ENCODE assay signal across 8 cellular contexts in the genomic region with DNA sequence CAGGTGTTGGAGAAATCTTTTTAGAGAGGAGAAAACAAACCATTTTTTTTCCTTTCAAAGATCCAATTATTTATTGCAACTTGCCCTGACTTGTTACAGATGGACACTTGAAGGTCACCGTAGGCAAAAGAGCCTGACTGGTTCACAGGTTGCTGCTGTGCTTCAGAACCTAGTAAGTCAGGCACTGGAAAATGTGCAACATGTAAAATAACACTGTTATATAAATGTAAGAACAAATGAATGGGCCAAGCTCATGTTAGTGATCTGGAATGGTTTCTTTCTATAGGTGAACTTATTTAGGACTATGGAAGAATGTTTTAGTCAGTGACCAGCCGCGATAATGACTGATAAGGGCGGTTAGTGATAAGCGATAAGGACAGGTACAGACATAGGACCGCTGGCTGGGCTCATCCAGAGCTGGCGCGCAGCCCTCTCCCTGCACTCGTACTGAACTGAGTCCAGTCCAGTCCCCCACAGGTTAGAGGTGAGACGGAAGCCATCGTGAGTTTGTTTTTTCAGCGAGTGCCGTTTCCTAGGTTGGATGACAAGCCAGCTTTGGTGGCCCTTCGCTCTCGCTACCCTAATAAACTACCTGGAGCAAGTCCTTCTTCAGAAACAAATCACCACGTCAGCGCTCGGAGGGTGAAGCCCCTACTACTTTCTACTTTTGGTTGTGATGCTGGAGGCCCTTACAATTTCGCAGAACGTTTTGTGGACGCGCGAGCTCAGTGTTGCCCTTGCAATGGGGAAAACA.
DNase-seq lines count a peak whose midpoint lies in the region; TF ChIP-seq lines count a peak whose summit lies in the region.

No MANE protein-coding gene starts in this region.

- TF ChIP-seq CTCF in HEK293 (tag by site-specific recombination; IDR thresholded peaks at IDR 0.05) (no peak), right atrium auricular region (IDR thresholded peaks at IDR 0.05) (no peak)

- peak; percentile 36 for DNase-seq in NCI-H1436 (lab: John Stamatoyannopoulos, UW)
- no peak for DNase-seq in NCI-H1436 treated with DMSO at 0.1 percent for 48 hours (lab: John Stamatoyannopoulos, UW)
- peak; percentile 63 for DNase-seq in NCI-H1105 treated with DMSO at 0.1 percent for 48 hours (lab: John Stamatoyannopoulos, UW)
- DNase-seq in activated effector memory CD4-positive, alpha-beta T cell treated with Interleukin-2 at 50 U/mL for 16 hours: peak; percentile 38
- DNase-seq in right atrium auricular region (ENCODE audit: low spot score): no peak
- no peak for DNase-seq in HuH-7.5 (ENCODE audit: low spot score)

- CTCF ChIA-PET in HEK293 (lab: Yijun Ruan, JAX): interaction anchor here (0.6 to 3.5 kb wide), 8 partner anchors 8 to 904 kb away, joined by 3 to 16 read pairs (median 5); no protein-coding TSS in a partner anchor

- H3K4me3 ChIP-seq in HEK293 (ENCODE audit: low read depth, low read length): peak overlapping the region; percentile 66
- peak overlapping the region; percentile 51 to 54 for H3K4me3 ChIP-seq in right atrium auricular region
- H3K4me3 ChIP-seq in skin epidermis: peak overlapping the region; percentile 48 to 82 (median 62)

- peaks cover 14 to 24% of the 10 kb centered on the region in 2 donors for H3K27me3 ChIP-seq in right atrium auricular region

- peak overlapping the region; percentile 6; the same call in 1 of the 2 replicates for H3K27ac ChIP-seq in HEK293 (ENCODE audit: extremely low read depth, low read depth, low read length)
- no peak overlapping the region for H3K27ac ChIP-seq in right atrium auricular region
- H3K27ac ChIP-seq in skin epidermis: peak overlapping the region in 19 of 21 experiments; percentile 20 to 97 (median 78)

- POLR2A ChIA-PET in HEK293 (lab: Yijun Ruan, JAX): interaction anchor here (0.6 to 2.3 kb wide), 4 partner anchors 78 to 334 kb away, joined by 3 to 7 read pairs (median 6); partner anchors contain the start of genes ATG5 and PRDM1

- no peaks in the 10 kb centered on the region for H3K4me1 ChIP-seq in HEK293 (ENCODE audit: control insufficient read depth, insufficient read depth, low read length)
- H3K4me1 ChIP-seq in right atrium auricular region: peaks cover 0 to 27% of the 10 kb centered on the region in 2 donors

- no peaks in the 10 kb centered on the region for H3K36me3 ChIP-seq in HEK293 (ENCODE audit: control insufficient read depth in 2 of 2, insufficient read depth in 1 of 2, low read length in 2 of 2)
- H3K36me3 ChIP-seq in right atrium auricular region: no peaks in the 10 kb centered on the region

- H3K9me3 ChIP-seq in HEK293 (ENCODE audit: control insufficient read depth, insufficient read depth, low read depth, low read length) (no peaks in the 10 kb centered on the region), right atrium auricular region (no peaks in the 10 kb centered on the region)

TF ChIP-seq in HEK293, 187 proteins besides CTCF, POLR2A, EP300 and RAD21:
- TF ChIP-seq ZNF777 (tag by site-specific recombination; IDR thresholded peaks at IDR 0.05; ENCODE audit: borderline replicate concordance) (no peak), SCRT2 (tag by site-specific recombination; IDR thresholded peaks at IDR 0.05) (peak; percentile 85), ZSCAN30 (tag by site-specific recombination; IDR thresholded peaks at IDR 0.05) (no peak), ZBTB20 (tag by site-specific recombination; IDR thresholded peaks at IDR 0.05) (0 out of 2 replicates have a peak, but pooled peaks have one; percentile 25), ZNF449 (tag by site-specific recombination; IDR thresholded peaks at IDR 0.05) (0 out of 2 replicates have a peak, but pooled peaks have one; percentile 35), ZNF132 (tag by site-specific recombination; IDR thresholded peaks at IDR 0.05; ENCODE audit: borderline replicate concordance) (no peak), PRDM10 (tag by site-specific recombination; IDR thresholded peaks at IDR 0.05) (peak; percentile 69; the same call in 1 of the 2 replicates), ZNF214 (tag by site-specific recombination; IDR thresholded peaks at IDR 0.05; ENCODE audit: borderline replicate concordance) (no peak)
- TF ChIP-seq, protein P1, sequence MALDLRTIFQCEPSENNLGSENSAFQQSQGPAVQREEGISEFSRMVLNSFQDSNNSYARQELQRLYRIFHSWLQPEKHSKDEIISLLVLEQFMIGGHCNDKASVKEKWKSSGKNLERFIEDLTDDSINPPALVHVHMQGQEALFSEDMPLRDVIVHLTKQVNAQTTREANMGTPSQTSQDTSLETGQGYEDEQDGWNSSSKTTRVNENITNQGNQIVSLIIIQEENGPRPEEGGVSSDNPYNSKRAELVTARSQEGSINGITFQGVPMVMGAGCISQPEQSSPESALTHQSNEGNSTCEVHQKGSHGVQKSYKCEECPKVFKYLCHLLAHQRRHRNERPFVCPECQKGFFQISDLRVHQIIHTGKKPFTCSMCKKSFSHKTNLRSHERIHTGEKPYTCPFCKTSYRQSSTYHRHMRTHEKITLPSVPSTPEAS (tag by site-specific recombination; IDR thresholded peaks at IDR 0.05): no peak

Comparison
In these comparisons a context has a peak if more than half of its experiments do, and no peak if none do; other contexts are left out.
1. DNase-seq: peak in NCI-H1436 (single experiment), NCI-H1105 treated with DMSO at 0.1 percent for 48 hours (single experiment) and activated effector memory CD4-positive, alpha-beta T cell treated with Interleukin-2 at 50 U/mL for 16 hours (single experiment); none in NCI-H1436 treated with DMSO at 0.1 percent for 48 hours (single experiment), right atrium auricular region (single experiment) and HuH-7.5 (single experiment).
2. H3K27ac ChIP-seq: peak in HEK293 (single experiment) and skin epidermis (19 of 21); none in right atrium auricular region (0 of 2).
3. Peak in every context shown above with its lines, with median percentiles within 50 percentile points of each other: H3K4me3 ChIP-seq.